In the genomic region with DNA sequence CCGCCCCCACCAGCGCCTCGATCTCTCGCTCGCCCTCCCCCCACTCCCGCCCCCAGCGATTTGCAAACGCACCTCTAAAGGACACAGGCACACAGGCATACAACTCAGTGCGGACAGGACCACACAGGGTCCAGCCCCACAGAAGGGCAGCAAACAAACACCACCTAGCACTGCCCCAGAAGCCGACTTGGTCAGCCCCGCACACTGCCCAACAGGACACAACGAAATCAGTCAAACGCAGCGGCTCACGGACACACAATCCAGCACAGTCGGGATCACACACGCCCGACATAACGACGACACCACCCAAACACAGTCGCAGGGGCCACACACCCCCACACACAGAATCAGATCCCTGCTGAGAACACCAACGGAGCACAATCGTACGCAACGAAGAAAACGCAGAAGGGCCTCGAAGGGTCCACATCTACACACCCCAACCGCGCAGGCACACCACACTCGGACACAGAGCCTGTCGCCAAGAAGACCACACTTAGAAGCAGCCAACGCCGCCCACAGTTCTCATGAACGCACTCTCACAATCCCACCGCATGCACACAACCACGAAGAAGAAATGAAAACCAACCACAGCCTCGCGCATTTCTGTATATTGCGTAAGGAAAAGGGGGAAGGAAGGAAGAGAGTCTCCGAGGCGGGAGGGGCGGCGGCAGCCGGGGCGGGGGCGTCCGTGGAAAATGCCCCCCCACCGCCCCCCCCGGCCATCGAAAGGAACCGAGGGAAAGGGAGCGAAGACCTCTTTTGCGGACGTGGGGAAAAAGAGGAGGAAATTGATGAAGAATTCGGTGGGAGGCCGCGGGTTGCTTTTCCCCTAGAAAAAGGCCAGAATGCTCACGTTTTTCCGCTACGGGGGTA, we compare ENCODE assay signal across 9 cellular contexts. TPM values are rescaled to one million over a fixed set of nuclear protein-coding genes. Genes with fewer than 3 reads are reported as not detected.
A peak's percentile ranks its signal among the peaks of the same experiment; 100 is the strongest.
DNase-seq lines count a peak whose midpoint lies in the region; ATAC-seq and TF ChIP-seq lines count a peak whose summit lies in the region.
"Had no signal": no experiment of that assay in that cellular context is flagged by ENCODE, and none has a peak within 500 bp of the region (broad histone marks: within the 10 kb centered on the region; RNA-seq: fewer than 3 reads in every experiment).

No MANE protein-coding gene starts in this region.

- no peak overlapping the region for H3K9ac ChIP-seq in adipocyte (ENCODE audit: low read length)

- no peak overlapping the region for H3K27ac ChIP-seq in hepatocyte
- H3K27ac ChIP-seq: epithelial cell of prostate had no signal

- H4K20me1 ChIP-seq in hepatocyte (ENCODE audit: insufficient read depth, poor library complexity, severe bottlenecking): no peaks in the 10 kb centered on the region

- no peaks in the 10 kb centered on the region for H3K36me3 ChIP-seq in adipocyte (ENCODE audit: control insufficient read depth, insufficient read depth, low read length, severe bottlenecking)
- no peaks in the 10 kb centered on the region for H3K36me3 ChIP-seq in hepatocyte (replicated peaks; ENCODE audit: insufficient read depth, low read depth)

- ATAC-seq in sciatic nerve (peak; percentile 62), GM21526 (IDR thresholded peaks at IDR 0.05; ENCODE audit: low FRiP score, unreplicated experiment) (no peak)

- H3K27me3 ChIP-seq in adipocyte (replicated peaks; ENCODE audit: control insufficient read depth, insufficient read depth, low read length): peaks cover 78% of the 10 kb centered on the region
- peaks cover 97% of the 10 kb centered on the region for H3K27me3 ChIP-seq in hepatocyte

- no peaks in the 10 kb centered on the region for H3K79me2 ChIP-seq in hepatocyte

- DNase-seq in CD1c-positive myeloid dendritic cell (ENCODE audit: extremely low spot score) (peak; percentile 86), M059J (ENCODE audit: low read depth) (peak; percentile 41), adipocyte (ENCODE audit: low read depth) (peak; percentile 39), hepatocyte (ENCODE audit: low spot score) (peak; percentile 34), sciatic nerve (ENCODE audit: low spot score) (no peak), NCI-H2196 (lab: John Stamatoyannopoulos, UW; ENCODE audit: unreplicated experiment) (no peak), NCI-H69 (lab: John Stamatoyannopoulos, UW) (no peak)

- no peak for TF ChIP-seq CTCF in hepatocyte (IDR thresholded peaks at IDR 0.05; ENCODE audit: poor library complexity)

- H3K4me1 ChIP-seq in adipocyte (ENCODE audit: control insufficient read depth, insufficient read depth, low read length) (peaks cover 5% of the 10 kb centered on the region), hepatocyte (ENCODE audit: insufficient read depth) (peaks cover 7% of the 10 kb centered on the region)

- H3K9me2 ChIP-seq in hepatocyte (replicated peaks; ENCODE audit: insufficient read depth): no peaks in the 10 kb centered on the region

- WGBS in hepatocyte (ENCODE audit: low lambda C conversion rate, missing lambda C conversion rate): 3% methylated on average over 36 of the region's 60 CpGs

- intact Hi-C loops in sciatic nerve (cut with DNase I): no loop called here

- H3K9me3 ChIP-seq in adipocyte (ENCODE audit: control insufficient read depth, low read length): no peaks in the 10 kb centered on the region
- H3K9me3 ChIP-seq in hepatocyte (ENCODE audit: low read depth): no peaks in the 10 kb centered on the region

- peak overlapping the region; percentile 50 for H2AFZ ChIP-seq in hepatocyte

- H3K4me2 ChIP-seq in hepatocyte: peak overlapping the region; percentile 81

- H3K4me3 ChIP-seq in adipocyte (ENCODE audit: low read length): peak overlapping the region; percentile 52
- peak overlapping the region; percentile 48 for H3K4me3 ChIP-seq in hepatocyte

RNA-seq across cellular contexts. Expression of gene TAL1, which starts 0.5 kb away (rescaled TPM):
- total RNA-seq in M059J (2014; rRNA removed; shearing (Covaris generic)): not detected in 2 replicates
- 0.08 and 0.13 TPM in 2 replicates for total RNA-seq in hepatocyte
- 0.68 TPM in 1 of 2 replicates, not detected in the other for polyA plus RNA-seq in hepatocyte
- 13.6 TPM for total RNA-seq in sciatic nerve

RNA-seq across cellular contexts. Expression of gene PDZK1IP1, which starts 41.7 kb away (rescaled TPM):
- total RNA-seq in M059J (2014; rRNA removed; shearing (Covaris generic)): 0.49 and 0.81 TPM in 2 replicates
- total RNA-seq in hepatocyte: 0.37 TPM in 1 of 2 replicates, not detected in the other
- polyA plus RNA-seq in hepatocyte: 0.71 TPM in 1 of 2 replicates, not detected in the other
- 2.4 TPM for total RNA-seq in sciatic nerve

Comparison
In these comparisons a context has a peak if more than half of its experiments do, and no peak if none do; other contexts are left out.
1. DNase-seq: peak in CD1c-positive myeloid dendritic cell (single experiment), M059J (single experiment), adipocyte (single experiment) and hepatocyte (single experiment); none in sciatic nerve (single experiment), NCI-H2196 (single experiment) and NCI-H69 (single experiment).
2. RNA of gene TAL1, which starts 0.5 kb away (total RNA-seq): 13.6 TPM in sciatic nerve (single experiment); 0.08 to 0.13 TPM in hepatocyte and not detected in M059J; every median in the first group is over 10 times any median in the second.